In genomic region chr4:181488926-181489325, GRCh38 we compare ENCODE assay signal across 20 cellular contexts.
"Had no signal": no experiment of that assay in that cellular context is flagged by ENCODE, and none has a peak within 500 bp of the region (broad histone marks: within the 10 kb centered on the region; RNA-seq: fewer than 3 reads in every experiment).

No MANE protein-coding gene starts in this region.

- H3K36me3 ChIP-seq: colonic mucosa, left lung, lower lobe of right lung, neutrophil, right atrium auricular region, sigmoid colon, tibial nerve had no signal

- DNase-seq: colonic mucosa; dermis blood vessel endothelial cell; foreskin melanocyte; glutamatergic neuron; left lung; lower lobe of right lung; mesenchymal stem cell; naive B cell; posterior cingulate gyrus; sigmoid colon; stimulated activated CD4-positive, alpha-beta T cell treated with anti-CD3 and anti-CD28 coated beads, Interleukin-2, amount 100 ng/mL, for 24 hours; stimulated activated CD4-positive, alpha-beta T cell treated with anti-CD3 and anti-CD28 coated beads, Interleukin-4, amount 100 ng/mL, for 4 hours; stimulated activated naive B cell treated with anti-CD40 and anti-IgM and Interleukin-4, amounts not matched to agents 10 μg/mL and 1 μg/mL and 100 μg/mL, for 72 hours; stimulated activated naive CD8-positive, alpha-beta T cell treated with anti-CD3 and anti-CD28 coated beads, Interleukin-15, amount 100 ng/mL, for 72 hours; testis had no signal

- H3K27ac Mint-ChIP-seq: naive B cell; nephron; stimulated activated naive B cell treated with anti-CD40 and anti-IgM and Interleukin-4, amounts not matched to agents 10 μg/mL and 1 μg/mL and 100 μg/mL, for 72 hours; stimulated activated naive CD8-positive, alpha-beta T cell treated with anti-CD3 and anti-CD28 coated beads, Interleukin-15, amount 100 ng/mL, for 72 hours had no signal

- H3K4me3 Mint-ChIP-seq: naive B cell; nephron; stimulated activated naive B cell treated with anti-CD40 and anti-IgM and Interleukin-4, amounts not matched to agents 10 μg/mL and 1 μg/mL and 100 μg/mL, for 72 hours; stimulated activated naive CD8-positive, alpha-beta T cell treated with anti-CD3 and anti-CD28 coated beads, Interleukin-15, amount 100 ng/mL, for 72 hours had no signal

- ATAC-seq: left lung; lower lobe of right lung; stimulated activated naive B cell treated with anti-CD40 and anti-IgM and Interleukin-4, amounts not matched to agents 10 μg/mL and 1 μg/mL and 100 μg/mL, for 72 hours; stimulated activated naive CD8-positive, alpha-beta T cell treated with anti-CD3 and anti-CD28 coated beads, Interleukin-15, amount 100 ng/mL, for 72 hours had no signal

- H3K4me1 Mint-ChIP-seq: naive B cell; nephron; stimulated activated naive B cell treated with anti-CD40 and anti-IgM and Interleukin-4, amounts not matched to agents 10 μg/mL and 1 μg/mL and 100 μg/mL, for 72 hours; stimulated activated naive CD8-positive, alpha-beta T cell treated with anti-CD3 and anti-CD28 coated beads, Interleukin-15, amount 100 ng/mL, for 72 hours had no signal

- H3K27me3 ChIP-seq: colonic mucosa, left lung, neutrophil, right atrium auricular region, sigmoid colon, testis, tibial nerve had no signal

- H3K27ac ChIP-seq: colonic mucosa, left lung, lower lobe of right lung, neutrophil, right atrium auricular region, sigmoid colon, skin epidermis, testis, tibial nerve had no signal

- H3K36me3 Mint-ChIP-seq: naive B cell; stimulated activated naive B cell treated with anti-CD40 and anti-IgM and Interleukin-4, amounts not matched to agents 10 μg/mL and 1 μg/mL and 100 μg/mL, for 72 hours had no signal

- H3K4me1 ChIP-seq: colonic mucosa, left lung, lower lobe of right lung, right atrium auricular region, sigmoid colon, testis, tibial nerve had no signal

- H3K9me3 ChIP-seq: colonic mucosa, left lung, lower lobe of right lung, neutrophil, right atrium auricular region, sigmoid colon, testis, tibial nerve had no signal

- H3K27me3 Mint-ChIP-seq: naive B cell; stimulated activated naive B cell treated with anti-CD40 and anti-IgM and Interleukin-4, amounts not matched to agents 10 μg/mL and 1 μg/mL and 100 μg/mL, for 72 hours; stimulated activated naive CD8-positive, alpha-beta T cell treated with anti-CD3 and anti-CD28 coated beads, Interleukin-15, amount 100 ng/mL, for 72 hours had no signal

- H3K4me3 ChIP-seq: colonic mucosa, left lung, lower lobe of right lung, right atrium auricular region, sigmoid colon, skin epidermis, testis, tibial nerve had no signal

- H3K9me3 Mint-ChIP-seq: naive B cell; nephron; stimulated activated naive CD8-positive, alpha-beta T cell treated with anti-CD3 and anti-CD28 coated beads, Interleukin-15, amount 100 ng/mL, for 72 hours had no signal
